9 cellular contexts compared by ENCODE assay signal in genomic region chrX:153742111-153742510, GRCh38. TPM values are rescaled to one million over a fixed set of nuclear protein-coding genes. Genes with fewer than 3 reads are reported as not detected.
"Had no signal": no experiment of that assay in that cellular context is flagged by ENCODE, and none has a peak within 500 bp of the region (broad histone marks: within the 10 kb centered on the region; RNA-seq: fewer than 3 reads in every experiment).

No MANE protein-coding gene starts in this region.

RNA-seq across cellular contexts. Expression of gene PLXNB3, which starts 21.9 kb away (rescaled TPM):
- polyA plus RNA-seq: naive thymus-derived CD4-positive, alpha-beta T cell; naive thymus-derived CD8-positive, alpha-beta T cell had no signal

RNA-seq across cellular contexts. Expression of gene SRPK3, which starts 38.7 kb away (rescaled TPM):
- total RNA-seq: naive thymus-derived CD4-positive, alpha-beta T cell; naive thymus-derived CD8-positive, alpha-beta T cell; natural killer cell; natural killer cell treated with Interleukin-12 subunit alpha and Interleukin-12 subunit beta and Interleukin-15 and Interleukin-18, amount 100 ng/mL, for 72 hours; osteocyte; progenitor cell of endocrine pancreas; right lobe of liver; smooth muscle cell had no signal
- polyA plus RNA-seq: naive thymus-derived CD4-positive, alpha-beta T cell; naive thymus-derived CD8-positive, alpha-beta T cell; neural cell had no signal
